In the genomic region with DNA sequence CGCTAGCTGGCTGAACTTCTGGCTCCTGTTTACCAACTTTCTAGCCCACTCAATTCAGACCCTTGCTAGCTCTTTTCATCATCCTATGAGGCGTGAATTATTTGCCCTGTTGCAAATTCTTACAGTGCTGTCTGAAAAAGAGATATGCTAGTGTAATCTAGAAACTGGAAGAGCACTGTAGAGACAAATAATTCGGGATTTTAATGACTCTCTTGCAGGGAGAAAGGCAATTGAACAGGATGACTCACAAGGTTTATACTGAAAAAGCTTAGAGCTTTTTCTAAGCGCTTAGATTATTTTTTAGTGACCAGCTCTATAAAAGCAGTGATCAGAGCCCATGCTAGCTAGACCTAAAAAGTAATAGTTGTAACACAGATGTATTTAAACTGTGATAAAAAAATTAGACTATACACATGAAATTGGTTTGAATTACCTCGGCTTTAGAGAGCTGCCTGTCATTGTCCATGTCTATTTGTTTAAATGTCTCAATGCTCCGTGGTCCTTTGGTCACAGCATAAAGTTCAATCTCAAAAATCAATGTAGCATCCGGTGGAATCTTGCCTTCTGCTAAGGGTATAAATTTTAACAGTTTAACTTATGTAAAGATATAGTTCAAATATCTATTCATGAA, we compare ENCODE assay signal across 1 cellular context.
TF ChIP-seq lines count a peak whose summit lies in the region.

No MANE protein-coding gene starts in this region.

TF ChIP-seq in HepG2, 621 proteins besides CTCF, POLR2A, EP300 and RAD21 (continued from another document and continues in another):
- TF ChIP-seq, protein P1, sequence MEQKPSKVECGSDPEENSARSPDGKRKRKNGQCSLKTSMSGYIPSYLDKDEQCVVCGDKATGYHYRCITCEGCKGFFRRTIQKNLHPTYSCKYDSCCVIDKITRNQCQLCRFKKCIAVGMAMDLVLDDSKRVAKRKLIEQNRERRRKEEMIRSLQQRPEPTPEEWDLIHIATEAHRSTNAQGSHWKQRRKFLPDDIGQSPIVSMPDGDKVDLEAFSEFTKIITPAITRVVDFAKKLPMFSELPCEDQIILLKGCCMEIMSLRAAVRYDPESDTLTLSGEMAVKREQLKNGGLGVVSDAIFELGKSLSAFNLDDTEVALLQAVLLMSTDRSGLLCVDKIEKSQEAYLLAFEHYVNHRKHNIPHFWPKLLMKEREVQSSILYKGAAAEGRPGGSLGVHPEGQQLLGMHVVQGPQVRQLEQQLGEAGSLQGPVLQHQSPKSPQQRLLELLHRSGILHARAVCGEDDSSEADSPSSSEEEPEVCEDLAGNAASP (CRISPR knock-in tag; IDR thresholded peaks at IDR 0.05; ENCODE audit: borderline replicate concordance) = peak; percentile 54; the same call in 1 of the 2 replicates
- TF ChIP-seq HCFC1 (IDR thresholded peaks at IDR 0.05; ENCODE audit: low read depth, low read length) = no peak
- no peak for TF ChIP-seq CENPT (CRISPR knock-in tag; IDR thresholded peaks at IDR 0.05; ENCODE audit: low read depth)
- TF ChIP-seq, protein P2, sequence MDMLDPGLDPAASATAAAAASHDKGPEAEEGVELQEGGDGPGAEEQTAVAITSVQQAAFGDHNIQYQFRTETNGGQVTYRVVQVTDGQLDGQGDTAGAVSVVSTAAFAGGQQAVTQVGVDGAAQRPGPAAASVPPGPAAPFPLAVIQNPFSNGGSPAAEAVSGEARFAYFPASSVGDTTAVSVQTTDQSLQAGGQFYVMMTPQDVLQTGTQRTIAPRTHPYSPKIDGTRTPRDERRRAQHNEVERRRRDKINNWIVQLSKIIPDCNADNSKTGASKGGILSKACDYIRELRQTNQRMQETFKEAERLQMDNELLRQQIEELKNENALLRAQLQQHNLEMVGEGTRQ (IDR thresholded peaks at IDR 0.05; ENCODE audit: low read depth, low read length) = no peak
- TF ChIP-seq, protein P2 (CRISPR knock-in tag; IDR thresholded peaks at IDR 0.05; ENCODE audit: borderline replicate concordance) = no peak
- TF ChIP-seq ZNF484 (CRISPR knock-in tag; IDR thresholded peaks at IDR 0.05; ENCODE audit: borderline replicate concordance, low read depth) = no peak
- TF ChIP-seq, protein P3, sequence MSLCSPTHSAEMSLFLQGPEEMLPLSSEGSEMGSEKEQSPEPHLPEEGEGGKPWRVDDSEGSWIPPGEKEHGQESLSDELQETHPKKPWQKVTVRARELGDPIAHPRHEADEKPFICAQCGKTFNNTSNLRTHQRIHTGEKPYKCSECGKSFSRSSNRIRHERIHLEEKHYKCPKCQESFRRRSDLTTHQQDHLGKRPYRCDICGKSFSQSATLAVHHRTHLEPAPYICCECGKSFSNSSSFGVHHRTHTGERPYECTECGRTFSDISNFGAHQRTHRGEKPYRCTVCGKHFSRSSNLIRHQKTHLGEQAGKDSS (CRISPR knock-in tag; IDR thresholded peaks at IDR 0.05; ENCODE audit: borderline replicate concordance, low read depth) = no peak
- TF ChIP-seq ZNF282 (IDR thresholded peaks at IDR 0.05; ENCODE audit: partially characterized antibody) = no peak
- no peak for TF ChIP-seq ZNF383 (CRISPR knock-in tag; IDR thresholded peaks at IDR 0.05; ENCODE audit: borderline replicate concordance)
- no peak for TF ChIP-seq NONO (IDR thresholded peaks at IDR 0.05)
- TF ChIP-seq NONO (CRISPR knock-in tag; conservative IDR thresholded peaks at IDR 0.05) = no peak
- TF ChIP-seq ZNF720 (CRISPR knock-in tag; IDR thresholded peaks at IDR 0.05) = no peak
- TF ChIP-seq, protein P4, sequence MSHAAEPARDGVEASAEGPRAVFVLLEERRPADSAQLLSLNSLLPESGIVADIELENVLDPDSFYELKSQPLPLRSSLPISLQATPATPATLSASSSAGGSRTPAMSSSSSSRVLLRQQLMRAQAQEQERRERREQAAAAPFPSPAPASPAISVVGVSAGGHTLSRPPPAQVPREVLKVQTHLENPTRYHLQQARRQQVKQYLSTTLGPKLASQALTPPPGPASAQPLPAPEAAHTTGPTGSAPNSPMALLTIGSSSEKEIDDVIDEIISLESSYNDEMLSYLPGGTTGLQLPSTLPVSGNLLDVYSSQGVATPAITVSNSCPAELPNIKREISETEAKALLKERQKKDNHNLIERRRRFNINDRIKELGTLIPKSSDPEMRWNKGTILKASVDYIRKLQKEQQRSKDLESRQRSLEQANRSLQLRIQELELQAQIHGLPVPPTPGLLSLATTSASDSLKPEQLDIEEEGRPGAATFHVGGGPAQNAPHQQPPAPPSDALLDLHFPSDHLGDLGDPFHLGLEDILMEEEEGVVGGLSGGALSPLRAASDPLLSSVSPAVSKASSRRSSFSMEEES (CRISPR knock-in tag; IDR thresholded peaks at IDR 0.05) = no peak
- TF ChIP-seq ZNF850 (CRISPR knock-in tag; conservative IDR thresholded peaks at IDR 0.05) = no peak
- no peak for TF ChIP-seq ZNF138 (CRISPR knock-in tag; IDR thresholded peaks at IDR 0.05; ENCODE audit: low read depth)
- no peak for TF ChIP-seq MTF2 (CRISPR knock-in tag; IDR thresholded peaks at IDR 0.05; ENCODE audit: borderline replicate concordance)
- TF ChIP-seq ZBTB3 (CRISPR knock-in tag; IDR thresholded peaks at IDR 0.05; ENCODE audit: borderline replicate concordance, low read depth) = no peak
- TF ChIP-seq, protein P5, sequence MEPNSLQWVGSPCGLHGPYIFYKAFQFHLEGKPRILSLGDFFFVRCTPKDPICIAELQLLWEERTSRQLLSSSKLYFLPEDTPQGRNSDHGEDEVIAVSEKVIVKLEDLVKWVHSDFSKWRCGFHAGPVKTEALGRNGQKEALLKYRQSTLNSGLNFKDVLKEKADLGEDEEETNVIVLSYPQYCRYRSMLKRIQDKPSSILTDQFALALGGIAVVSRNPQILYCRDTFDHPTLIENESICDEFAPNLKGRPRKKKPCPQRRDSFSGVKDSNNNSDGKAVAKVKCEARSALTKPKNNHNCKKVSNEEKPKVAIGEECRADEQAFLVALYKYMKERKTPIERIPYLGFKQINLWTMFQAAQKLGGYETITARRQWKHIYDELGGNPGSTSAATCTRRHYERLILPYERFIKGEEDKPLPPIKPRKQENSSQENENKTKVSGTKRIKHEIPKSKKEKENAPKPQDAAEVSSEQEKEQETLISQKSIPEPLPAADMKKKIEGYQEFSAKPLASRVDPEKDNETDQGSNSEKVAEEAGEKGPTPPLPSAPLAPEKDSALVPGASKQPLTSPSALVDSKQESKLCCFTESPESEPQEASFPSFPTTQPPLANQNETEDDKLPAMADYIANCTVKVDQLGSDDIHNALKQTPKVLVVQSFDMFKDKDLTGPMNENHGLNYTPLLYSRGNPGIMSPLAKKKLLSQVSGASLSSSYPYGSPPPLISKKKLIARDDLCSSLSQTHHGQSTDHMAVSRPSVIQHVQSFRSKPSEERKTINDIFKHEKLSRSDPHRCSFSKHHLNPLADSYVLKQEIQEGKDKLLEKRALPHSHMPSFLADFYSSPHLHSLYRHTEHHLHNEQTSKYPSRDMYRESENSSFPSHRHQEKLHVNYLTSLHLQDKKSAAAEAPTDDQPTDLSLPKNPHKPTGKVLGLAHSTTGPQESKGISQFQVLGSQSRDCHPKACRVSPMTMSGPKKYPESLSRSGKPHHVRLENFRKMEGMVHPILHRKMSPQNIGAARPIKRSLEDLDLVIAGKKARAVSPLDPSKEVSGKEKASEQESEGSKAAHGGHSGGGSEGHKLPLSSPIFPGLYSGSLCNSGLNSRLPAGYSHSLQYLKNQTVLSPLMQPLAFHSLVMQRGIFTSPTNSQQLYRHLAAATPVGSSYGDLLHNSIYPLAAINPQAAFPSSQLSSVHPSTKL (CRISPR knock-in tag; IDR thresholded peaks at IDR 0.05) = peak; percentile 96
- no peak for TF ChIP-seq ZNF674 (CRISPR knock-in tag; IDR thresholded peaks at IDR 0.05; ENCODE audit: low read depth)
- 0 out of 2 replicates have a peak, but pooled peaks have one; percentile 47 for TF ChIP-seq ZFP90 (CRISPR knock-in tag; IDR thresholded peaks at IDR 0.05; ENCODE audit: borderline replicate concordance)
- TF ChIP-seq SMAD3 (CRISPR knock-in tag; IDR thresholded peaks at IDR 0.05) = peak; percentile 68; the same call in 1 of the 2 replicates
- no peak for TF ChIP-seq CBFB (CRISPR knock-in tag; IDR thresholded peaks at IDR 0.05)
- no peak for TF ChIP-seq ZNF83 (CRISPR knock-in tag; IDR thresholded peaks at IDR 0.05; ENCODE audit: borderline replicate concordance)
- no peak for TF ChIP-seq ZNF776 (CRISPR knock-in tag; IDR thresholded peaks at IDR 0.05)
- TF ChIP-seq, protein P6, sequence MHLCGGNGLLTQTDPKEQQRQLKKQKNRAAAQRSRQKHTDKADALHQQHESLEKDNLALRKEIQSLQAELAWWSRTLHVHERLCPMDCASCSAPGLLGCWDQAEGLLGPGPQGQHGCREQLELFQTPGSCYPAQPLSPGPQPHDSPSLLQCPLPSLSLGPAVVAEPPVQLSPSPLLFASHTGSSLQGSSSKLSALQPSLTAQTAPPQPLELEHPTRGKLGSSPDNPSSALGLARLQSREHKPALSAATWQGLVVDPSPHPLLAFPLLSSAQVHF (CRISPR knock-in tag; IDR thresholded peaks at IDR 0.05) = no peak
- TF ChIP-seq, protein P7, sequence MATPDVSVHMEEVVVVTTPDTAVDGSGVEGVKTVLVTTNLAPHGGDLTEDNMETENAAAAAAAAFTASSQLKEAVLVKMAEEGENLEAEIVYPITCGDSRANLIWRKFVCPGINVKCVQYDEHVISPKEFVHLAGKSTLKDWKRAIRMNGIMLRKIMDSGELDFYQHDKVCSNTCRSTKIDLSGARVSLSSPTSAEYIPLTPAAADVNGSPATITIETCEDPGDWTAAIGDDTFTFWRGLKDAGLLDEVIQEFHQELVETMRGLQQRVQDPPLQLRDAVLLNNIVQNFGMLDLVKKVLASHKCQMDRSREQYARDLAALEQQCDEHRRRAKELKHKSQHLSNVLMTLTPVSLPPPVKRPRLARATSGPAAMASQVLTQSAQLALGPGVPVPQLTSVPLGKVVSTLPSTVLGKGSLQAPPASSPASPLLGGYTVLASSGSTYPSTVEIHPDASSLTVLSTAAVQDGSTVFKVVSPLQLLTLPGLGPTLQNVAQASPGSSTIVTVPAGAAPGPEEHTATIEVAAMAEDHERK (CRISPR knock-in tag; IDR thresholded peaks at IDR 0.05; ENCODE audit: low read depth) = no peak
- TF ChIP-seq, protein P8, sequence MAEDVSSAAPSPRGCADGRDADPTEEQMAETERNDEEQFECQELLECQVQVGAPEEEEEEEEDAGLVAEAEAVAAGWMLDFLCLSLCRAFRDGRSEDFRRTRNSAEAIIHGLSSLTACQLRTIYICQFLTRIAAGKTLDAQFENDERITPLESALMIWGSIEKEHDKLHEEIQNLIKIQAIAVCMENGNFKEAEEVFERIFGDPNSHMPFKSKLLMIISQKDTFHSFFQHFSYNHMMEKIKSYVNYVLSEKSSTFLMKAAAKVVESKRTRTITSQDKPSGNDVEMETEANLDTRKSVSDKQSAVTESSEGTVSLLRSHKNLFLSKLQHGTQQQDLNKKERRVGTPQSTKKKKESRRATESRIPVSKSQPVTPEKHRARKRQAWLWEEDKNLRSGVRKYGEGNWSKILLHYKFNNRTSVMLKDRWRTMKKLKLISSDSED (CRISPR knock-in tag; IDR thresholded peaks at IDR 0.05) = no peak
- no peak for TF ChIP-seq ZFP1 (CRISPR knock-in tag; IDR thresholded peaks at IDR 0.05)
- TF ChIP-seq, protein P9, sequence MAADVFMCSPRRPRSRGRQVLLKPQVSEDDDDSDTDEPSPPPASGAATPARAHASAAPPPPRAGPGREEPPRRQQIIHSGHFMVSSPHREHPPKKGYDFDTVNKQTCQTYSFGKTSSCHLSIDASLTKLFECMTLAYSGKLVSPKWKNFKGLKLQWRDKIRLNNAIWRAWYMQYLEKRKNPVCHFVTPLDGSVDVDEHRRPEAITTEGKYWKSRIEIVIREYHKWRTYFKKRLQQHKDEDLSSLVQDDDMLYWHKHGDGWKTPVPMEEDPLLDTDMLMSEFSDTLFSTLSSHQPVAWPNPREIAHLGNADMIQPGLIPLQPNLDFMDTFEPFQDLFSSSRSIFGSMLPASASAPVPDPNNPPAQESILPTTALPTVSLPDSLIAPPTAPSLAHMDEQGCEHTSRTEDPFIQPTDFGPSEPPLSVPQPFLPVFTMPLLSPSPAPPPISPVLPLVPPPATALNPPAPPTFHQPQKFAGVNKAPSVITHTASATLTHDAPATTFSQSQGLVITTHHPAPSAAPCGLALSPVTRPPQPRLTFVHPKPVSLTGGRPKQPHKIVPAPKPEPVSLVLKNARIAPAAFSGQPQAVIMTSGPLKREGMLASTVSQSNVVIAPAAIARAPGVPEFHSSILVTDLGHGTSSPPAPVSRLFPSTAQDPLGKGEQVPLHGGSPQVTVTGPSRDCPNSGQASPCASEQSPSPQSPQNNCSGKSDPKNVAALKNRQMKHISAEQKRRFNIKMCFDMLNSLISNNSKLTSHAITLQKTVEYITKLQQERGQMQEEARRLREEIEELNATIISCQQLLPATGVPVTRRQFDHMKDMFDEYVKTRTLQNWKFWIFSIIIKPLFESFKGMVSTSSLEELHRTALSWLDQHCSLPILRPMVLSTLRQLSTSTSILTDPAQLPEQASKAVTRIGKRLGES (CRISPR knock-in tag; IDR thresholded peaks at IDR 0.05; ENCODE audit: borderline replicate concordance) = no peak
- TF ChIP-seq RFXAP (CRISPR knock-in tag; IDR thresholded peaks at IDR 0.05; ENCODE audit: borderline replicate concordance) = 0 out of 2 replicates have a peak, but pooled peaks have one; percentile 20
- TF ChIP-seq, protein P10, sequence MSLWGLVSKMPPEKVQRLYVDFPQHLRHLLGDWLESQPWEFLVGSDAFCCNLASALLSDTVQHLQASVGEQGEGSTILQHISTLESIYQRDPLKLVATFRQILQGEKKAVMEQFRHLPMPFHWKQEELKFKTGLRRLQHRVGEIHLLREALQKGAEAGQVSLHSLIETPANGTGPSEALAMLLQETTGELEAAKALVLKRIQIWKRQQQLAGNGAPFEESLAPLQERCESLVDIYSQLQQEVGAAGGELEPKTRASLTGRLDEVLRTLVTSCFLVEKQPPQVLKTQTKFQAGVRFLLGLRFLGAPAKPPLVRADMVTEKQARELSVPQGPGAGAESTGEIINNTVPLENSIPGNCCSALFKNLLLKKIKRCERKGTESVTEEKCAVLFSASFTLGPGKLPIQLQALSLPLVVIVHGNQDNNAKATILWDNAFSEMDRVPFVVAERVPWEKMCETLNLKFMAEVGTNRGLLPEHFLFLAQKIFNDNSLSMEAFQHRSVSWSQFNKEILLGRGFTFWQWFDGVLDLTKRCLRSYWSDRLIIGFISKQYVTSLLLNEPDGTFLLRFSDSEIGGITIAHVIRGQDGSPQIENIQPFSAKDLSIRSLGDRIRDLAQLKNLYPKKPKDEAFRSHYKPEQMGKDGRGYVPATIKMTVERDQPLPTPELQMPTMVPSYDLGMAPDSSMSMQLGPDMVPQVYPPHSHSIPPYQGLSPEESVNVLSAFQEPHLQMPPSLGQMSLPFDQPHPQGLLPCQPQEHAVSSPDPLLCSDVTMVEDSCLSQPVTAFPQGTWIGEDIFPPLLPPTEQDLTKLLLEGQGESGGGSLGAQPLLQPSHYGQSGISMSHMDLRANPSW (CRISPR knock-in tag; IDR thresholded peaks at IDR 0.05; ENCODE audit: borderline replicate concordance) = no peak
